Comparison of ENCODE assay signal across 10 cellular contexts in the genomic region with DNA sequence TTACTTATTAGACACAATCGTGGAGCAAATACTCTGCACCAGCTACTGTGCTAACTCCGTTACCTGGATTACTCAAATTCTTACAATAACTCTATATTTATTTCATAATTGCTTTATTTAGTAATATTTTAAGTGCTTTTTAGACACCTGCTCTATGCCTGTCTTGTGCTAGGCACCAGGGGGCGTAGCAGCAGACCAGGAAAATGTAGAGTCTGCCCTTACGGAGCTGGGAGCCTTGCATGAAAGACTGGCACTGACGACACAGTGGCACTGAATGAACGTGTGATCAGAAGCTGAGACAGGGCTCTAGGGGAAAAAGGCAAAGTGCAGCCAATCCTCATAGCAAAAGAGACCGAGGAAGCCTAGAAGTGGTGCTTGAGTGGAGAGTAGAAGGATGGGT.
A peak's percentile ranks its signal among the peaks of the same experiment; 100 is the strongest.
DNase-seq lines count a peak whose midpoint lies in the region; ATAC-seq, FAIRE-seq and TF ChIP-seq lines count a peak whose summit lies in the region.
"Had no signal": no experiment of that assay in that cellular context is flagged by ENCODE, and none has a peak within 500 bp of the region (broad histone marks: within the 10 kb centered on the region; RNA-seq: fewer than 3 reads in every experiment).

No MANE protein-coding gene starts in this region.

- H3K27me3 ChIP-seq in GM12878 (replicated peaks in 1 of 2; ENCODE audit: control insufficient read depth in 2 of 2, insufficient read depth in 2 of 2, low read length in 1 of 2) = no peaks in the 10 kb centered on the region
- no peaks in the 10 kb centered on the region for H3K27me3 ChIP-seq in kidney epithelial cell (ENCODE audit: control insufficient read depth, insufficient read depth, low read length)
- no peaks in the 10 kb centered on the region for H3K27me3 ChIP-seq in CD4-positive, alpha-beta T cell (ENCODE audit: control insufficient read depth, insufficient read depth, low read length)

- H3K9me3 ChIP-seq in GM12878 (replicated peaks; ENCODE audit: control insufficient read depth, insufficient read depth, low read length) = no peaks in the 10 kb centered on the region
- H3K9me3 ChIP-seq in CD4-positive, alpha-beta T cell (ENCODE audit: control insufficient read depth, low read length) = no peaks in the 10 kb centered on the region
- H3K9me3 ChIP-seq: HAP-1 had no signal

- ATAC-seq in HG02759 (IDR thresholded peaks at IDR 0.05; ENCODE audit: unreplicated experiment) (peak; percentile 48), GM12878 (peak; percentile 60), GM18867 (IDR thresholded peaks at IDR 0.05; ENCODE audit: unreplicated experiment) (no peak), GM18498 (IDR thresholded peaks at IDR 0.05; ENCODE audit: unreplicated experiment) (no peak)
- no peak for ATAC-seq in CD4-positive, alpha-beta T cell (ENCODE audit: poor library complexity)

- TF ChIP-seq POLR2A in GM12878 (IDR thresholded peaks at IDR 0.05; ENCODE audit: low read depth, low read length) = no peak

- H3K36me3 ChIP-seq in GM12878 (ENCODE audit: control insufficient read depth in 2 of 2, insufficient read depth in 2 of 2, low read length in 1 of 2) (no peaks in the 10 kb centered on the region), kidney epithelial cell (ENCODE audit: control insufficient read depth, insufficient read depth, low read length) (no peaks in the 10 kb centered on the region)
- H3K36me3 ChIP-seq: HAP-1 had no signal

- H3K9ac ChIP-seq in GM12878 (ENCODE audit: control insufficient read depth, insufficient read depth, low read length) = no peak overlapping the region

- TF ChIP-seq RAD21 in GM12878 (IDR thresholded peaks at IDR 0.05; ENCODE audit: insufficient read depth, low read depth, low read length) = no peak

- no peak overlapping the region for H2AFZ ChIP-seq in GM12878 (ENCODE audit: control insufficient read depth, low read depth, low read length)

- H3K27me3 Mint-ChIP-seq in CD4-positive, alpha-beta T cell = peaks cover 20% of the 10 kb centered on the region
- H3K27me3 Mint-ChIP-seq: activated naive CD8-positive, alpha-beta T cell had no signal

- SMC1A ChIA-PET in GM12878 (lab: Charles Lee; ENCODE audit: uncharacterized antibody, unreplicated experiment) = interaction anchor here (0.6 to 1.5 kb wide), 2 partner anchors 102 to 334 kb away, joined by 3 read pairs; no protein-coding TSS in a partner anchor

- H3K9me3 Mint-ChIP-seq in CD4-positive, alpha-beta T cell = no peaks in the 10 kb centered on the region

- intact Hi-C loops in GM12878 (cut with micrococcal nuclease; ENCODE audit: unreplicated experiment) = loop anchor here (5.0 kb wide), 1 partner anchor 334 kb away; no protein-coding TSS in a partner anchor
- intact Hi-C loops in CD4-positive, alpha-beta T cell (cut with DNase I, micrococcal nuclease) = no loop called here

- BruUV-seq in GM12878 (replicated peaks; lab: Mats Ljungman, UMichigan) = no TSS peak

- TF ChIP-seq EP300 in GM12878 (IDR thresholded peaks at IDR 0.05; ENCODE audit: borderline replicate concordance in 1 of 2, control insufficient read depth in 1 of 2, low read depth in 2 of 2, low read length in 2 of 2) = no peak

- RAD21 ChIA-PET in GM12878 (lab: Charles Lee; ENCODE audit: unreplicated experiment) = no interaction called here

- no peak overlapping the region for H3K4me2 ChIP-seq in GM12878 (ENCODE audit: control insufficient read depth, insufficient read depth)

- no peak for FAIRE-seq in GM12878 (lab: Jason Lieb, UNC)

- H3K4me1 ChIP-seq in GM12878 (ENCODE audit: control insufficient read depth, insufficient read depth, low read length) = no peaks in the 10 kb centered on the region
- H3K4me1 ChIP-seq: HAP-1 had no signal

- in situ Hi-C loops in GM12878 (cut with MboI) = no loop called here

- TF ChIP-seq CTCF in GM12878 (IDR thresholded peaks at IDR 0.05 in 2 of 3, conservative IDR thresholded peaks at IDR 0.05 in 1 of 3; ENCODE audit: control insufficient read depth in 2 of 3, extremely low read depth in 1 of 3, insufficient read depth in 1 of 3, low read depth in 3 of 3, low read length in 3 of 3) (peak in 2 of 3 experiments; percentile 10 to 24; a peak in 3 of 6 replicates), kidney epithelial cell (IDR thresholded peaks at IDR 0.05; ENCODE audit: insufficient read depth, low read length, poor library complexity, severe bottlenecking) (peak; percentile 71)
- TF ChIP-seq CTCF in CD4-positive, alpha-beta T cell (IDR thresholded peaks at IDR 0.05) = no peak

- no peaks in the 10 kb centered on the region for H3K36me3 Mint-ChIP-seq in CD4-positive, alpha-beta T cell (ENCODE audit: low read depth)
- H3K36me3 Mint-ChIP-seq: activated naive CD8-positive, alpha-beta T cell had no signal

- POLR2A ChIA-PET in GM12878 (lab: Charles Lee) = interaction anchor here (0.6 kb wide), 1 partner anchor 102 kb away, joined by 3 read pairs; no protein-coding TSS in a partner anchor
- POLR2A ChIA-PET in CD4-positive, alpha-beta T cell (lab: Charles Lee) = no interaction called here

- WGBS in GM12878 (ENCODE audit: insufficient coverage, insufficient replicate concordance, low lambda C conversion rate, missing lambda C conversion rate) = 6% methylated on average over 6 of the region's 7 CpGs

- CTCF ChIA-PET in GM12878 (lab: Yijun Ruan, JAX) = interaction anchor here (0.6 to 1.3 kb wide), 2 partner anchors 73 to 102 kb away, joined by 3 to 5 read pairs; no protein-coding TSS in a partner anchor
- CTCF ChIA-PET in CD4-positive, alpha-beta T cell (lab: Charles Lee) = no interaction called here

- H3K79me2 ChIP-seq in GM12878 (ENCODE audit: control insufficient read depth, insufficient read depth, low read length) = no peaks in the 10 kb centered on the region

- no peak overlapping the region for H3K4me3 Mint-ChIP-seq in CD4-positive, alpha-beta T cell
- H3K4me3 Mint-ChIP-seq: activated naive CD8-positive, alpha-beta T cell had no signal

- no peak overlapping the region for H3K27ac ChIP-seq in GM12878 (ENCODE audit: control insufficient read depth, insufficient read depth)
- H3K27ac ChIP-seq in CD4-positive, alpha-beta T cell (ENCODE audit: low read depth, low read length) = no peak overlapping the region

- DNase-seq in AML-193 (lab: John Stamatoyannopoulos, UW) (peak; percentile 1 to 3), GM12878 (ENCODE audit: low read depth, low spot score) (no peak), kidney epithelial cell (ENCODE audit: low read depth) (no peak), GM19238 (ENCODE audit: insufficient read length, low spot score) (no peak)
- no peak for DNase-seq in CD4-positive, alpha-beta T cell

- no peak overlapping the region for H3K4me3 ChIP-seq in GM12878
- H3K4me3 ChIP-seq in kidney epithelial cell (ENCODE audit: low read depth, low read length) = no peak overlapping the region
- H3K4me3 ChIP-seq: HAP-1 had no signal

- no peaks in the 10 kb centered on the region for H4K20me1 ChIP-seq in GM12878 (ENCODE audit: control insufficient read depth, insufficient read depth)

- no peaks in the 10 kb centered on the region for H3K4me1 Mint-ChIP-seq in CD4-positive, alpha-beta T cell (ENCODE audit: low read depth)

- H3K27ac Mint-ChIP-seq in CD4-positive, alpha-beta T cell = no peak overlapping the region
- H3K27ac Mint-ChIP-seq: activated naive CD8-positive, alpha-beta T cell had no signal

TF ChIP-seq in GM12878, 131 proteins besides CTCF, POLR2A, EP300 and RAD21:
- TF ChIP-seq POLR2AphosphoS5 (IDR thresholded peaks at IDR 0.05; ENCODE audit: low read length) (no peak), MXI1 (IDR thresholded peaks at IDR 0.05; ENCODE audit: low read depth, low read length) (no peak), GABPA (IDR thresholded peaks at IDR 0.05; ENCODE audit: low read depth) (no peak), MYC (IDR thresholded peaks at IDR 0.05; ENCODE audit: insufficient read depth, insufficient read length, insufficient replicate concordance, low read length, severe bottlenecking) (no peak), ZNF622 (IDR thresholded peaks at IDR 0.05) (no peak), ZNF207 (IDR thresholded peaks at IDR 0.05; ENCODE audit: borderline replicate concordance) (no peak), BCL11A (IDR thresholded peaks at IDR 0.05; ENCODE audit: low read depth, low read length) (no peak), FOXM1 (IDR thresholded peaks at IDR 0.05; ENCODE audit: low read depth, low read length) (no peak), IRF5 (IDR thresholded peaks at IDR 0.05; ENCODE audit: borderline replicate concordance) (no peak), CBFB (IDR thresholded peaks at IDR 0.05; ENCODE audit: low read depth) (no peak), ETV6 (conservative IDR thresholded peaks at IDR 0.05 in 1 of 2, IDR thresholded peaks at IDR 0.05 in 1 of 2; ENCODE audit: borderline replicate concordance in 1 of 2, low read depth in 1 of 2) (no peak)
- TF ChIP-seq, protein P1, sequence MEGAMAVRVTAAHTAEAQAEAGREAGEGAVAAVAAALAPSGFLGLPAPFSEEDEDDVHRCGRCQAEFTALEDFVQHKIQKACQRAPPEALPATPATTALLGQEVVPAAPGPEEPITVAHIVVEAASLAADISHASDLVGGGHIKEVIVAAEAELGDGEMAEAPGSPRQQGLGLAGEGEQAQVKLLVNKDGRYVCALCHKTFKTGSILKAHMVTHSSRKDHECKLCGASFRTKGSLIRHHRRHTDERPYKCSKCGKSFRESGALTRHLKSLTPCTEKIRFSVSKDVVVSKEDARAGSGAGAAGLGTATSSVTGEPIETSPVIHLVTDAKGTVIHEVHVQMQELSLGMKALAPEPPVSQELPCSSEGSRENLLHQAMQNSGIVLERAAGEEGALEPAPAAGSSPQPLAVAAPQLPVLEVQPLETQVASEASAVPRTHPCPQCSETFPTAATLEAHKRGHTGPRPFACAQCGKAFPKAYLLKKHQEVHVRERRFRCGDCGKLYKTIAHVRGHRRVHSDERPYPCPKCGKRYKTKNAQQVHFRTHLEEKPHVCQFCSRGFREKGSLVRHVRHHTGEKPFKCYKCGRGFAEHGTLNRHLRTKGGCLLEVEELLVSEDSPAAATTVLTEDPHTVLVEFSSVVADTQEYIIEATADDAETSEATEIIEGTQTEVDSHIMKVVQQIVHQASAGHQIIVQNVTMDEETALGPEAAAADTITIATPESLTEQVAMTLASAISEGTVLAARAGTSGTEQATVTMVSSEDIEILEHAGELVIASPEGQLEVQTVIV (IDR thresholded peaks at IDR 0.05; ENCODE audit: borderline replicate concordance, partially characterized antibody) = no peak

Comparison
In these comparisons a context has a peak if more than half of its experiments do, and no peak if none do; other contexts are left out.
1. DNase-seq: peak in AML-193 (2 of 2); none in GM12878 (single experiment), kidney epithelial cell (single experiment), CD4-positive, alpha-beta T cell (0 of 10) and GM19238 (single experiment).
2. ATAC-seq: peak in HG02759 (single experiment) and GM12878 (single experiment); none in CD4-positive, alpha-beta T cell (single experiment), GM18867 (single experiment) and GM18498 (single experiment).